Comparison of ENCODE assay signal across 13 cellular contexts in the genomic region with DNA sequence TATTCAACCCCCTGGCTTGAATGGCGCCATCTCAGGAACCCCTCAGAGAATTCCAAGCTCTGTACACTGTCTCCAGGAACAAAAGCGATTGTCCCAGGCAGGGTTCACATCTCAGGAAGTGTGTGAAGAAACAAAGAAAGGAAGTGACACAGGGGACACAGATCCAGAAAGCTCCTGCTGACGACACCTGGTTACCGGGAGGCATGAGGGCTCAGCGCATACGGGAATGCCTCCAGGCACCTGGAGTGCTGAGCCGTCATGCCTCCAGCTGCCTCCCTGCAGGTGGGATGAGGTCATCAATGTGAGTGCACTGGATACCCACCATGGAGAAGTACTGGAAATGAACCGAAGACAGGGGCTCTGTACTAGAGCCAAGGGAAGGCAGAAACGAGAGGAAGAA. TPM values are rescaled to one million over a fixed set of nuclear protein-coding genes. Genes with fewer than 3 reads are reported as not detected.
DNase-seq lines count a peak whose midpoint lies in the region; ATAC-seq, FAIRE-seq and TF ChIP-seq lines count a peak whose summit lies in the region.
"Had no signal": no experiment of that assay in that cellular context is flagged by ENCODE, and none has a peak within 500 bp of the region (broad histone marks: within the 10 kb centered on the region; RNA-seq: fewer than 3 reads in every experiment).

No MANE protein-coding gene starts in this region.

- CTCF ChIA-PET in H1 (lab: Charles Lee; ENCODE audit: partially characterized antibody) = interaction anchor here (1.0 to 1.8 kb wide), 4 partner anchors 10 to 60 kb away, joined by 3 to 5 read pairs (median 4); no protein-coding TSS in a partner anchor

- H2BK20ac ChIP-seq in H1 (ENCODE audit: low read length) = peak overlapping the region; percentile 99; the same call in 1 of the 2 replicates

- no peaks in the 10 kb centered on the region for H3K23me2 ChIP-seq in H1 (ENCODE audit: low read depth, low read length)

- peak overlapping the region; percentile 9 for H4K91ac ChIP-seq in H1 (replicated peaks; ENCODE audit: insufficient read length, low read length)

- H4K5ac ChIP-seq in H1 (ENCODE audit: insufficient read length, low read depth, low read length) = no peak overlapping the region

- H3K9me3 Mint-ChIP-seq in natural killer cell = no peaks in the 10 kb centered on the region

- H3K4me1 Mint-ChIP-seq in natural killer cell = peaks cover 52 to 54% of the 10 kb centered on the region in 2 donors

- H3K4me1 ChIP-seq in H1 (replicated peaks in 1 of 4; ENCODE audit: control insufficient read depth in 3 of 4, insufficient read depth in 4 of 4, low read length in 3 of 4) = peaks cover 9 to 23% (median 16%) of the 10 kb centered on the region in 4 experiments
- H3K4me1 ChIP-seq: SJCRH30 had no signal

- H3K36me3 ChIP-seq in H1 (ENCODE audit: control insufficient read depth in 2 of 4, insufficient read depth in 4 of 4, low read length in 3 of 4) = no peaks in the 10 kb centered on the region
- H3K36me3 ChIP-seq: SJCRH30 had no signal

- H2AK5ac ChIP-seq in H1 (ENCODE audit: low read depth, low read length) = peak overlapping the region; percentile 91; the same call in 1 of the 2 replicates

- peak overlapping the region; percentile 91; the same call in 1 of the 2 replicates for H2BK5ac ChIP-seq in H1 (ENCODE audit: low read depth, low read length)

- no peak overlapping the region for H3K4me3 ChIP-seq in H1 (ENCODE audit: extremely low read depth in 1 of 4, insufficient read depth in 2 of 4, low read depth in 3 of 4, low read length in 4 of 4)
- H3K4me3 ChIP-seq: SJCRH30, skin epidermis had no signal

- H3K27me3 Mint-ChIP-seq in natural killer cell (ENCODE audit: low read depth in 2 of 2) = no peaks in the 10 kb centered on the region

- H4K8ac ChIP-seq in H1 (ENCODE audit: extremely low read depth, insufficient read depth, low read length) = no peak overlapping the region

- H2BK120ac ChIP-seq in H1 (replicated peaks; ENCODE audit: low read depth, low read length) = no peak overlapping the region

- TF ChIP-seq POLR2A in H1 (IDR thresholded peaks at IDR 0.05; ENCODE audit: control extremely low read depth in 1 of 2, low read depth in 2 of 2, low read length in 2 of 2) = no peak

- peak overlapping the region; percentile 82 to 90 for H3K27ac Mint-ChIP-seq in natural killer cell

- TF ChIP-seq CTCF in H1 (IDR thresholded peaks at IDR 0.05; ENCODE audit: control extremely low read depth in 1 of 3, insufficient read depth in 1 of 3, low read depth in 1 of 3, low read length in 3 of 3) = no peak
- TF ChIP-seq CTCF in natural killer cell (IDR thresholded peaks at IDR 0.05) = no peak

- no peaks in the 10 kb centered on the region for H3K36me3 Mint-ChIP-seq in natural killer cell

- POLR2A ChIA-PET in H1 (lab: Charles Lee; ENCODE audit: partially characterized antibody) = interaction anchor here (1.0 to 1.3 kb wide), 3 partner anchors 9 to 127 kb away, joined by 3 to 4 read pairs (median 4); a partner anchor contains a TSS

- no peak for FAIRE-seq in H1 (lab: Jason Lieb, UNC)

- no peaks in the 10 kb centered on the region for H3K9me3 ChIP-seq in H1 (ENCODE audit: insufficient read depth in 2 of 2, low read depth in 1 of 2, low read length in 1 of 2)
- H3K9me3 ChIP-seq: SJCRH30 had no signal

- no peak overlapping the region for H3K4ac ChIP-seq in H1 (replicated peaks; ENCODE audit: insufficient read length, low read depth, low read length)

- no peak overlapping the region for H3K27ac ChIP-seq in H1 (ENCODE audit: low read depth, low read length)
- H3K27ac ChIP-seq: SJCRH30 had no signal

- H3K79me1 ChIP-seq in H1 (ENCODE audit: low read depth, low read length) = no peaks in the 10 kb centered on the region

- peak overlapping the region; percentile 35 for H3K4me3 Mint-ChIP-seq in natural killer cell

- H3K18ac ChIP-seq in H1 (ENCODE audit: extremely low read depth, low read length) = peak overlapping the region; percentile 86; the same call in 1 of the 2 replicates

- H2BK15ac ChIP-seq in H1 (ENCODE audit: low read length) = no peak overlapping the region

- no peak for TF ChIP-seq EP300 in H1 (IDR thresholded peaks at IDR 0.05; ENCODE audit: borderline replicate concordance in 1 of 2, low read depth in 2 of 2, low read length in 2 of 2)

- no peak for TF ChIP-seq RAD21 in H1 (IDR thresholded peaks at IDR 0.05 in 1 of 2, conservative IDR thresholded peaks at IDR 0.05 in 1 of 2; ENCODE audit: low read depth in 2 of 2, low read length in 2 of 2)

- no peak overlapping the region for H3K9ac ChIP-seq in H1 (replicated peaks in 1 of 4; ENCODE audit: extremely low read depth in 1 of 4, low read depth in 3 of 4, low read length in 3 of 4)

- H3K23ac ChIP-seq in H1 (ENCODE audit: insufficient read length) = no peak overlapping the region

- H3K27me3 ChIP-seq in H1 (replicated peaks in 1 of 4; ENCODE audit: control insufficient read depth in 3 of 4, extremely low read depth in 1 of 4, insufficient read depth in 3 of 4, low read length in 3 of 4) = no peaks in the 10 kb centered on the region; a peak in 1 of 7 replicates
- H3K27me3 ChIP-seq: SJCRH30 had no signal

- no peaks in the 10 kb centered on the region for H3K79me2 ChIP-seq in H1 (ENCODE audit: control insufficient read depth in 1 of 2, insufficient read depth in 2 of 2, low read length in 2 of 2)

- no peak overlapping the region for H2AFZ ChIP-seq in H1 (ENCODE audit: low read length)

- WGBS in H1 (ENCODE audit: extremely low coverage in 1 of 2, insufficient coverage in 1 of 2, insufficient read length in 1 of 2, insufficient replicate concordance in 2 of 2, low coverage in 1 of 2, low lambda C conversion rate in 2 of 2, missing lambda C conversion rate in 1 of 2), 2 experiments = 79% methylated on average over 9 of the region's 9 CpGs; no CpG with 5 or more reads in 1 of the 2 experiments

- ATAC-seq in natural killer cell = no peak

- H2BK12ac ChIP-seq in H1 (ENCODE audit: low read depth, low read length) = peak overlapping the region; percentile 13; the same call in 1 of the 2 replicates

- H3K56ac ChIP-seq in H1 (replicated peaks; ENCODE audit: insufficient read length, low read depth, low read length) = no peak overlapping the region

- intact Hi-C loops in natural killer cell (cut with micrococcal nuclease) = no loop called here

- DNase-seq in Daoy (ENCODE audit: low read depth) (peak; percentile 37), NCI-H2107 (lab: John Stamatoyannopoulos, UW) (peak; percentile 79), H1 (ENCODE audit: low read depth in 1 of 2, low spot score in 2 of 2) (peak in 1 of 2 experiments; percentile 17), natural killer cell (no peak), KG1 (lab: John Stamatoyannopoulos, UW) (no peak), mucosa of gallbladder (ENCODE audit: low spot score) (no peak), cerebellum (ENCODE audit: low spot score) (no peak), NCI-H446 (lab: John Stamatoyannopoulos, UW) (no peak)
- DNase-seq: activated CD8-positive, alpha-beta memory T cell treated with anti-CD3 and anti-CD28 coated beads, Interleukin-2, amount 50 U/mL, for 4 hours; GF-D8; SJCRH30; stimulated activated naive CD4-positive, alpha-beta T cell had no signal

- H4K20me1 ChIP-seq in H1 (replicated peaks in 1 of 2; ENCODE audit: control insufficient read depth in 1 of 2, insufficient read depth in 2 of 2, low read length in 2 of 2) = no peaks in the 10 kb centered on the region

- no peak overlapping the region for H3K14ac ChIP-seq in H1 (ENCODE audit: insufficient read length)

- H3K4me2 ChIP-seq in H1 (ENCODE audit: insufficient read depth in 1 of 2, low read depth in 2 of 2, low read length in 2 of 2) = 0 out of 4 replicates have a peak overlapping the region, but pooled peaks of 1 of the 2 experiments have one; percentile 14

TF ChIP-seq in H1, 55 proteins besides CTCF, POLR2A, EP300 and RAD21:
- TF ChIP-seq, protein P1, sequence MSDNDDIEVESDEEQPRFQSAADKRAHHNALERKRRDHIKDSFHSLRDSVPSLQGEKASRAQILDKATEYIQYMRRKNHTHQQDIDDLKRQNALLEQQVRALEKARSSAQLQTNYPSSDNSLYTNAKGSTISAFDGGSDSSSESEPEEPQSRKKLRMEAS (IDR thresholded peaks at IDR 0.05) = no peak
- TF ChIP-seq TCF12 (IDR thresholded peaks at IDR 0.05; ENCODE audit: low read depth, low read length) (0 out of 2 replicates have a peak, but pooled peaks have one; percentile 8), KDM5A (IDR thresholded peaks at IDR 0.05; ENCODE audit: low read length) (no peak), CBX5 (IDR thresholded peaks at IDR 0.05; ENCODE audit: low read depth, low read length) (no peak), JUND (IDR thresholded peaks at IDR 0.05; ENCODE audit: low read length) (no peak), CREB1 (IDR thresholded peaks at IDR 0.05) (peak; percentile 48; the same call in 1 of the 2 replicates)

RNA-seq across cellular contexts. Expression of a gene that starts 45.5 kb away (rescaled TPM):
- total RNA-seq in Daoy (2014; rRNA removed; shearing (Covaris generic)) = 1.1 and 1.4 TPM in 2 replicates
- 2.3 and 3.4 TPM in 2 replicates for total RNA-seq in H1 (2021; fragmentation: NEBNext Ultra II Directional; extraction: Animal tissue kit (Norgen Biotek cat#: 25700))
- 0.59 and 0.97 TPM in 2 replicates for polyA plus RNA-seq in H1 (2011; rRNA removed)
- polyA plus RNA-seq in H1 (2011; cell fraction: cytosol; rRNA removed) = 0.90 TPM
- polyA plus RNA-seq in H1 (2011; cell fraction: nucleus; rRNA removed) = 3.2 TPM
- 1.2 to 1.9 TPM (median 1.6 TPM) in 4 replicates for polyA plus RNA-seq in H1 (2012, experiment 1 of 2)
- 0.87 TPM for polyA plus RNA-seq in H1 (2012, experiment 2 of 2)
- polyA plus RNA-seq in H1 (2013, experiment 1 of 2) = 1.4 TPM
- polyA plus RNA-seq in H1 (2013, experiment 2 of 2) = 1.7 TPM
- polyA minus RNA-seq in H1 (2011; rRNA and poly(A)+ RNA removed) = 1.0 and 1.1 TPM in 2 replicates
- 2.3 TPM for polyA minus RNA-seq in H1 (2011; cell fraction: cytosol; rRNA and poly(A)+ RNA removed)
- polyA minus RNA-seq in H1 (2011; cell fraction: nucleus; rRNA and poly(A)+ RNA removed) = 1.8 TPM
- total RNA-seq in natural killer cell (10 to 100 TPM; 38.9 to 94.6 (median 42.5) TPM), mucosa of gallbladder (12.8 TPM), cerebellum (5.5 TPM)

Comparison
In these comparisons a context has a peak if more than half of its experiments do, and no peak if none do; other contexts are left out.
1. DNase-seq: peak in Daoy (single experiment) and NCI-H2107 (single experiment); none in natural killer cell (single experiment), KG1 (single experiment), mucosa of gallbladder (single experiment), cerebellum (single experiment) and NCI-H446 (0 of 2).